Comparison of ENCODE assay signal across 2 cellular contexts in the genomic region with DNA sequence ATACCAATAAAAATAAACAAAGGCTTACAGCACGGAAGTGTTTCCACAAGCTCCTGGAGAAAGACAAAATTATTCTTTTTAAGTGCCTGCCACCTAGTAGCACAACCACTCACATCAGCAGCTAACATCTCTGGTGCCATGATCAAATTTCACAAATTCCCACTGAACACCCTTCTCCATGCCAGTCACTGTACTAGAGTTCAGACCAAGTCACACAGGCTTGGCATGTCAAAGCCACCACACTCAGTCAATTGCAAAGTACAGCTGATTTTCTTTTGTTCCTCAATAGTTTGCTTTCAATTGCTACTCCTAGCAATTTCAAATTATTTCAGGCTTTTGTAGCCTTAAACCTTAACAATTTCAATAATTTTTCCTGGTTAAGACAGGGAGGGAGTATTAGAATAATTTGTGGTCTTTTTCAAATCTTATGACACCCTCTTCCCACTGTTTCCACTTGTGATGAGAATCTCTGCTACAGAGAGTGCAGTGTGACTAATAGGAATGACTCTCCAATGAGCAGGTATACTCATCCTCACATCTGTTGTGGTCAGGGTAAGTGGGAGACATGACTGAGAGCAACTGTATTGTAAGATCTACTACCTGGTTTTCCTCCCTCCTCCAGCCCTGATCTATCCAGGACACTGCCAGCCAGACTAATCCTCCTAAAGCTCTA.
TF ChIP-seq lines count a peak whose summit lies in the region.

No MANE protein-coding gene starts in this region.

TF ChIP-seq in HEK293, 187 proteins besides CTCF, POLR2A, EP300 and RAD21 (continued from another document):
- TF ChIP-seq, protein P1, sequence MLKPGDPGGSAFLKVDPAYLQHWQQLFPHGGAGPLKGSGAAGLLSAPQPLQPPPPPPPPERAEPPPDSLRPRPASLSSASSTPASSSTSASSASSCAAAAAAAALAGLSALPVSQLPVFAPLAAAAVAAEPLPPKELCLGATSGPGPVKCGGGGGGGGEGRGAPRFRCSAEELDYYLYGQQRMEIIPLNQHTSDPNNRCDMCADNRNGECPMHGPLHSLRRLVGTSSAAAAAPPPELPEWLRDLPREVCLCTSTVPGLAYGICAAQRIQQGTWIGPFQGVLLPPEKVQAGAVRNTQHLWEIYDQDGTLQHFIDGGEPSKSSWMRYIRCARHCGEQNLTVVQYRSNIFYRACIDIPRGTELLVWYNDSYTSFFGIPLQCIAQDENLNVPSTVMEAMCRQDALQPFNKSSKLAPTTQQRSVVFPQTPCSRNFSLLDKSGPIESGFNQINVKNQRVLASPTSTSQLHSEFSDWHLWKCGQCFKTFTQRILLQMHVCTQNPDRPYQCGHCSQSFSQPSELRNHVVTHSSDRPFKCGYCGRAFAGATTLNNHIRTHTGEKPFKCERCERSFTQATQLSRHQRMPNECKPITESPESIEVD (tag by site-specific recombination; IDR thresholded peaks at IDR 0.05): peak; percentile 48

TF ChIP-seq in WTC11, 78 proteins besides CTCF, POLR2A, EP300 and RAD21 (continued from another document):
- no peak for TF ChIP-seq TEAD4 (CRISPR knock-in tag; IDR thresholded peaks at IDR 0.05)
